Comparison of ENCODE assay signal across 12 cellular contexts in the genomic region with DNA sequence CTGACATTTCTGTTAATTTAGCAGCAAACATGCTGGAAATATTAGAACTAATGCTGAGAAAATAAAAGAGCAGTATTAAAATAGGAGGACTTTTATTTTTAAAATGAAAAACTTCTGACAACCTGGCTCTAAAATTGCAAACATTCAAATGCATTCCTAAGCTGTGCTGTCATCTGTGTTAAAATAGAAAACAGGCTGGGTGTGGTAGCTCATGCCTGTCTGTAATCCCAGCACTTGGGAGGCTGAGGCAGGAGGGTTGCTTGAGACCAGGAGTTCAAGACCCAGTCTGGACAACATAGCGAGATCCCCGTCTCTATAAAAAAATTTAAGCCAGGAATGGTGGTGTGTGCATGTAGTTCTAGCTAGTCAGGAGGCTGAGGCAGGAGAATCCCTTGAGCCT.
DNase-seq lines count a peak whose midpoint lies in the region; ATAC-seq and TF ChIP-seq lines count a peak whose summit lies in the region.
"Had no signal": no experiment of that assay in that cellular context is flagged by ENCODE, and none has a peak within 500 bp of the region (broad histone marks: within the 10 kb centered on the region; RNA-seq: fewer than 3 reads in every experiment).

No MANE protein-coding gene starts in this region.

- H3K27ac ChIP-seq in HUES6 (ENCODE audit: low read depth, low read length) (peak overlapping the region; percentile 6; the same call in 1 of the 2 replicates), brain microvascular endothelial cell (peak overlapping the region; percentile 45)
- H3K27ac ChIP-seq: BLaER1 treated with 17β-estradiol and CSF1 and Interleukin-3, amounts not matched to agents 10 nM and 100 nM had no signal

- no peak overlapping the region for H3K9ac ChIP-seq in HUES6 (ENCODE audit: low read length)
- H3K9ac ChIP-seq: BLaER1 treated with 17β-estradiol and CSF1 and Interleukin-3, amounts not matched to agents 10 nM and 100 nM had no signal

- H3K4me1 ChIP-seq in HUES6 (ENCODE audit: control insufficient read depth, insufficient read depth, low read length) = no peaks in the 10 kb centered on the region

- DNase-seq in ACHN (peak; percentile 31), brain microvascular endothelial cell (peak; percentile 51), kidney glomerular epithelial cell (lab: John Stamatoyannopoulos, UW) (peak; percentile 63), NCI-H1092 treated with DMSO at 0.1 percent for 48 hours (lab: John Stamatoyannopoulos, UW) (no peak), T-helper 1 cell (no peak), NCI-H1105 treated with DMSO at 0.1 percent for 48 hours (lab: John Stamatoyannopoulos, UW) (no peak)
- DNase-seq: amygdala, midbrain, NCI-H2171 had no signal

- no peaks in the 10 kb centered on the region for H3K27me3 ChIP-seq in HUES6 (ENCODE audit: control insufficient read depth, insufficient read depth, low read length)
- no peaks in the 10 kb centered on the region for H3K27me3 ChIP-seq in brain microvascular endothelial cell (replicated peaks)
- H3K27me3 ChIP-seq: BLaER1 treated with 17β-estradiol and CSF1 and Interleukin-3, amounts not matched to agents 10 nM and 100 nM had no signal

- no peak overlapping the region for H3K4me3 ChIP-seq in HUES6 (ENCODE audit: low read depth, low read length)
- no peak overlapping the region for H3K4me3 ChIP-seq in brain microvascular endothelial cell (ENCODE audit: low read depth, low read length)
- H3K4me3 ChIP-seq: BLaER1 treated with 17β-estradiol and CSF1 and Interleukin-3, amounts not matched to agents 10 nM and 100 nM had no signal

- peaks cover 2% of the 10 kb centered on the region for H3K36me3 ChIP-seq in HUES6 (ENCODE audit: control insufficient read depth, insufficient read depth, low read length)
- H3K36me3 ChIP-seq in brain microvascular endothelial cell (replicated peaks) = no peaks in the 10 kb centered on the region

- no peak for TF ChIP-seq CTCF in brain microvascular endothelial cell (IDR thresholded peaks at IDR 0.05; ENCODE audit: low read depth, low read length, missing control alignments)

- H3K9me3 ChIP-seq in HUES6 (ENCODE audit: control insufficient read depth, insufficient read depth, low read depth, low read length) = no peaks in the 10 kb centered on the region

- no peak for ATAC-seq in GM18517 (IDR thresholded peaks at IDR 0.05; ENCODE audit: unreplicated experiment)

- in situ Hi-C loops in ACHN (cut with HindIII; ENCODE audit: low pct_ligation_motif_present, low pct_unique_long_range_greater_than_20kb, low sequenced_read_pairs) = no loop called here
- in situ Hi-C loops in brain microvascular endothelial cell (cut with HindIII; ENCODE audit: low pct_ligation_motif_present, low sequenced_read_pairs) = no loop called here

Comparison
In these comparisons a context has a peak if more than half of its experiments do, and no peak if none do; other contexts are left out.
1. DNase-seq: peak in ACHN (single experiment), brain microvascular endothelial cell (single experiment) and kidney glomerular epithelial cell (single experiment); none in NCI-H1092 treated with DMSO at 0.1 percent for 48 hours (single experiment), T-helper 1 cell (0 of 5) and NCI-H1105 treated with DMSO at 0.1 percent for 48 hours (single experiment).